Comparison of ENCODE assay signal across 8 cellular contexts in the genomic region with DNA sequence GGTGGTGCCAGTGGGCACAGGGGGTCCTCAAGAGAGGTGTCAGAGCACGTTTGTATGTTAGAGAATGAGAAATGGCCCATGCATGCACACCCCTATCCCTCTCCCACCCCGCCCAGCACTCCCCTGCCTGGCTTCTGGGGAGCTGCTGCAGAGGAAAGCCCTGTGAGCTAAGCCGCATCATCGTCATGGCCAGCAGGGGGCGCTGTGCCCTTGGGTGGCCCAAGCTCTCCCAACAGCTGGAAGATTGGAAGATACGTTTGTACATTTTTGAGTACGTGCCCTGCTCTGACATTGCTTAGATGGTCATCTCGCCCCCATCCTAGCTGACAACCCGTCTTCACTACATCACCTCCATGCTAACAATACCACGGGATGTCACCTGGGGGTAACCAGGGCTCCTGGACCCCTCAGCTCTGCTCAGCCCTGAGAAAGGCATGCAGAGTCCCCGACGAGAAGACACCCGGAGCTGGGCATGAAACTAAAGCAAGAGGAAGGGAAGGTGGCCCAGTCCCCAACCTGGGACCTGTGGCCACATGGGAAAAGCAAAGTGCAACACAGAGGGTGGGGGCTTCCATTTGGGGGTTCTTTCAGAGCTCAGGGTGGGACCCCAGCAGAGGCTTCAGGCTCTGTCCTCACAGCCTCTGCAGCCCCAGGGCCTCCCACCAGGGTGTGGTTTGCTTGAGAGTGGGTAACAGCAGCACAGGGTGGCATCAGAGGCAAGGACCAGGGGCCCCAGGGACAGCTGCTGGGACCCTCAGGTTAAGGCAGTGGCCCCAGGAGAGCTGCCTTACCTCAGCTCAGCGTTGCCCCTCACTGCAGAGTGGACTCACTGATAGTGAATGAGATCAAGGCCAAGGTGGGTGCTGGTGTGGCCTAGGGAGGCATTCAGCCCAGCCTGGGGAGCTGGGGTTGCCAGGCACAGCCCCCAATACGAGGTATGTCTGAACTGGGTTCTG.
DNase-seq lines count a peak whose midpoint lies in the region; ATAC-seq lines count a peak whose summit lies in the region.

No MANE protein-coding gene starts in this region.

- peak; percentile 68 for ATAC-seq in GM21529 (IDR thresholded peaks at IDR 0.05; ENCODE audit: unreplicated experiment)
- no peak for ATAC-seq in HG02571 (IDR thresholded peaks at IDR 0.05; ENCODE audit: unreplicated experiment)

- DNase-seq in CD1c-positive myeloid dendritic cell (ENCODE audit: extremely low spot score): peak; percentile 78
- DNase-seq in NCI-H774 (lab: John Stamatoyannopoulos, UW): peak; percentile 9
- DNase-seq in activated CD8-positive, alpha-beta memory T cell treated with anti-CD3 and anti-CD28 coated beads for 24 hours: peak; percentile 91
- peak; percentile 63 for DNase-seq in effector CD8-positive, alpha-beta T cell (lab: John Stamatoyannopoulos, UW)
- DNase-seq in mesenteric fat pad (ENCODE audit: low spot score): peak; percentile 90
- DNase-seq in stimulated activated CD8-positive, alpha-beta memory T cell treated with anti-CD3 and anti-CD28 coated beads, Interleukin-4, amount 100 ng/mL, for 1 hour (ENCODE audit: low read depth in 2 of 2, low spot score in 1 of 2): peak; percentile 48 to 53

Comparison
In these comparisons a context has a peak if more than half of its experiments do, and no peak if none do; other contexts are left out.
1. DNase-seq: peak in every context shown above with its lines; median percentile 91 in activated CD8-positive, alpha-beta memory T cell treated with anti-CD3 and anti-CD28 coated beads for 24 hours; 90 in mesenteric fat pad; 78 in CD1c-positive myeloid dendritic cell; 63 in effector CD8-positive, alpha-beta T cell; 50 in stimulated activated CD8-positive, alpha-beta memory T cell treated with anti-CD3 and anti-CD28 coated beads, Interleukin-4, amount 100 ng/mL, for 1 hour; 9 in NCI-H774.